ENCODE assay signal across 9 cellular contexts in the genomic region with DNA sequence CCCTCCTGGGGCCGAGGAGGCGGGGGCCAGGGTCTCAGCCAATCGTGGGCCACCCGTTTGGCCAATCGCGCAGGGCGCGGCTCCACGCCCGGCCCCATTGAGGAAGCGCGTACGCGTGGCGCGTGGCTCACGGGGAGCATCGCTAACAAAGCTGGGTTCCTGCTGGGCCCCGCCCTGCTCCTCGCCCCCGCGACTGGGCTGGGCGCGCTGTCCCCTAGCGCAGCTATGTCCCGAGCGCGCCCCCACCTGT. TPM values are rescaled to one million over a fixed set of nuclear protein-coding genes. Genes with fewer than 3 reads are reported as not detected.
A peak's percentile ranks its signal among the peaks of the same experiment; 100 is the strongest.
DNase-seq lines count a peak whose midpoint lies in the region; ATAC-seq and TF ChIP-seq lines count a peak whose summit lies in the region.
"Had no signal": no experiment of that assay in that cellular context is flagged by ENCODE, and none has a peak within 500 bp of the region (broad histone marks: within the 10 kb centered on the region; RNA-seq: fewer than 3 reads in every experiment).

No MANE protein-coding gene starts in this region.

- no peak for TF ChIP-seq CTCF in left lung (IDR thresholded peaks at IDR 0.05)

- H3K36me3 ChIP-seq in left lung: no peaks in the 10 kb centered on the region

- H3K4me3 ChIP-seq in left lung: peak overlapping the region in 1 of 2 donors; percentile 52

- peaks cover 19 to 48% of the 10 kb centered on the region in 2 donors for H3K27me3 ChIP-seq in left lung

- no peak overlapping the region for H3K27ac ChIP-seq in left lung
- H3K27ac ChIP-seq: RWPE1 had no signal

- H3K9me3 ChIP-seq in left lung: no peaks in the 10 kb centered on the region

- intact Hi-C loops in left lung (cut with DNase I): no loop called here

- H3K4me1 ChIP-seq in left lung: peaks cover 10 to 37% of the 10 kb centered on the region in 2 donors

- peak; percentile 85 to 91 for DNase-seq in NOMO-1 (lab: John Stamatoyannopoulos, UW; ENCODE audit: unreplicated experiment in 2 of 2)
- DNase-seq in activated gamma-delta T cell treated with Interleukin-2 at 50 U/mL for 16 hours: peak; percentile 46
- DNase-seq in left lung: peak; percentile 68 to 91
- peak; percentile 26 to 61 for DNase-seq in stimulated activated CD8-positive, alpha-beta memory T cell treated with anti-CD3 and anti-CD28 coated beads, Interleukin-4, amount 100 ng/mL, for 4 hours (ENCODE audit: low read depth in 2 of 2, low spot score in 1 of 2)
- DNase-seq in NCI-H1092 treated with DMSO at 0.1 percent for 48 hours (lab: John Stamatoyannopoulos, UW): no peak
- no peak for DNase-seq in effector CD4-positive, alpha-beta T cell
- DNase-seq in NCI-H510A (lab: John Stamatoyannopoulos, UW): no peak

- peak; percentile 45 for ATAC-seq in left lung

RNA-seq across cellular contexts. Expression of a gene that starts 0.6 kb away (rescaled TPM):
- total RNA-seq in left lung: 1 to 10 TPM in 1 of 2 donors, under 1 TPM in 1; 0.79 to 2.3 TPM
- total RNA-seq: H4 had no signal

RNA-seq across cellular contexts. Expression of a gene that starts 30.7 kb away (rescaled TPM):
- total RNA-seq in left lung: 1 to 10 TPM; 2.7 to 6.9 TPM

RNA-seq across cellular contexts. Expression of a gene that starts 30.8 kb away (rescaled TPM):
- 1 to 10 TPM; 4.2 to 6.2 TPM for total RNA-seq in left lung

Comparison
In these comparisons a context has a peak if more than half of its experiments do, and no peak if none do; other contexts are left out.
1. DNase-seq: peak in NOMO-1 (2 of 2), activated gamma-delta T cell treated with Interleukin-2 at 50 U/mL for 16 hours (single experiment), left lung (2 of 2) and stimulated activated CD8-positive, alpha-beta memory T cell treated with anti-CD3 and anti-CD28 coated beads, Interleukin-4, amount 100 ng/mL, for 4 hours (2 of 2); none in NCI-H1092 treated with DMSO at 0.1 percent for 48 hours (single experiment), effector CD4-positive, alpha-beta T cell (single experiment) and NCI-H510A (single experiment).